ENCODE assay signal across 31 cellular contexts in the genomic region with DNA sequence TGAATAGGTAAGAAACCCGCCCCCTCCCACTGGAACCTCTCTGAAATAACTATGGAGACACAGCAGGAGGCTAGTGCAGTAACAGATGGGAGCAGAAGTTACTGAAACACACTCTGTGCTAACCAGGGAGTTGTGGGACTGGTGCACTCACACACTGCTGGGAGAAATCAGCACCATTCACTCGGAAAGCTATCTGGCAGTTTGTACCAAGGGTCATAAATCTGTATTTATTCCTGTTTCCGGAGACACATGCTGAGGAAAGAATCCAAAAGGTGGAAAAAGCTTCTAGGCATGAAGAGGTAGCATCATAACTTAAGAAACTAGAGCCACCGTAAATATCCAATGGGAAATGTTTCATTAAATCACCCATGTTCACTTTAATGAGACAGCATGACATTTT. TPM values are rescaled to one million over a fixed set of nuclear protein-coding genes. Genes with fewer than 3 reads are reported as not detected.
DNase-seq lines count a peak whose midpoint lies in the region; ATAC-seq, FAIRE-seq and TF ChIP-seq lines count a peak whose summit lies in the region.
"Had no signal": no experiment of that assay in that cellular context is flagged by ENCODE, and none has a peak within 500 bp of the region (broad histone marks: within the 10 kb centered on the region; RNA-seq: fewer than 3 reads in every experiment).

No MANE protein-coding gene starts in this region.

- H3K36me3 Mint-ChIP-seq in endodermal cell (ENCODE audit: low read depth), result no peaks in the 10 kb centered on the region
- H3K36me3 Mint-ChIP-seq: activated naive CD4-positive, alpha-beta T cell treated with anti-CD3 and anti-CD28 coated beads, Interleukin-2, amount 50 U/mL, for 72 hours; mesothelial cell of epicardium; natural killer cell treated with Interleukin-12 subunit alpha and Interleukin-12 subunit beta and Interleukin-15 and Interleukin-18, amount 100 ng/mL, for 72 hours had no signal

- H3K4me2 ChIP-seq in SK-N-SH, result no peak overlapping the region

- DNase-seq in SK-N-SH (no peak), NCI-H2171 (lab: John Stamatoyannopoulos, UW) (peak; percentile 71), endodermal cell (peak; percentile 28), small intestine (peak; percentile 76), NCI-H187 (lab: John Stamatoyannopoulos, UW) (no peak)
- DNase-seq in activated effector memory CD4-positive, alpha-beta T cell treated with anti-CD3 and anti-CD28 coated beads, Interleukin-2, amount 50 U/mL, for 16 hours, result no peak
- no peak for DNase-seq in effector CD4-positive, alpha-beta T cell
- DNase-seq: activated B cell treated with CpG ODN at 0.5 μM for 24 hours; activated CD4-positive, alpha-beta T cell treated with anti-CD3 and anti-CD28 coated beads, Interleukin-2, amount 50 U/mL, for 48 hours; activated CD8-positive, alpha-beta memory T cell treated with anti-CD3 and anti-CD28 coated beads, Interleukin-2, amount 50 U/mL, for 4 hours; anterior cingulate cortex; Calu3; dermis blood vessel endothelial cell; HCEC 1CT; left cardiac atrium; NCI-H2081 treated with DMSO at 0.1 percent for 48 hours; NCI-H526 treated with DMSO at 0.1 percent for 48 hours; spleen; stimulated activated CD4-positive, alpha-beta T cell treated with anti-CD3 and anti-CD28 coated beads, Interleukin-2, amount 100 ng/mL, for 48 hours; stimulated activated naive CD4-positive, alpha-beta T cell; T1000 had no signal

- H3K27me3 Mint-ChIP-seq in endodermal cell (ENCODE audit: insufficient read depth), result peaks cover 6% of the 10 kb centered on the region
- H3K27me3 Mint-ChIP-seq: activated B cell treated with CpG ODN at 0.5 μM for 24 hours; activated T-helper 17 cell treated with anti-CD3 and anti-CD28 coated beads, Interleukin-2, amount 50 U/mL, for 72 hours; natural killer cell treated with Interleukin-12 subunit alpha and Interleukin-12 subunit beta and Interleukin-15 and Interleukin-18, amount 100 ng/mL, for 72 hours had no signal

- no peak for ATAC-seq in SK-N-SH treated with all-trans-retinoic acid at 6 μM for 48 hours
- ATAC-seq: activated naive CD4-positive, alpha-beta T cell treated with anti-CD3 and anti-CD28 coated beads, Interleukin-2, amount 50 U/mL, for 72 hours; activated T-helper 17 cell treated with anti-CD3 and anti-CD28 coated beads, Interleukin-2, amount 50 U/mL, for 72 hours; left cardiac atrium; natural killer cell treated with Interleukin-12 subunit alpha and Interleukin-12 subunit beta and Interleukin-15 and Interleukin-18, amount 100 ng/mL, for 72 hours had no signal

- H3K36me3 ChIP-seq in SK-N-SH (replicated peaks in 1 of 2; ENCODE audit: control insufficient read depth in 1 of 2, insufficient read depth in 2 of 2, low read length in 1 of 2), result no peaks in the 10 kb centered on the region
- no peaks in the 10 kb centered on the region for H3K36me3 ChIP-seq in endodermal cell (ENCODE audit: control insufficient read depth, insufficient read depth, low read length)
- H3K36me3 ChIP-seq in small intestine (ENCODE audit: control insufficient read depth in 2 of 2, insufficient read depth in 2 of 2, low read length in 2 of 2), result no peaks in the 10 kb centered on the region
- H3K36me3 ChIP-seq: cardiac muscle cell, spleen, thoracic aorta had no signal

- H3K27me3 ChIP-seq in SK-N-SH (ENCODE audit: insufficient read depth) (no peaks in the 10 kb centered on the region), endodermal cell (ENCODE audit: control insufficient read depth, insufficient read depth, low read length, poor library complexity, severe bottlenecking) (no peaks in the 10 kb centered on the region), small intestine (ENCODE audit: control insufficient read depth in 2 of 2, insufficient read depth in 2 of 2, low read length in 2 of 2) (no peaks in the 10 kb centered on the region)
- H3K27me3 ChIP-seq: cardiac muscle cell had no signal

- H3K4me1 ChIP-seq in SK-N-SH (ENCODE audit: control insufficient read depth in 1 of 2, insufficient read depth in 2 of 2, low read depth in 1 of 2, low read length in 1 of 2) (no peaks in the 10 kb centered on the region; a peak in 1 of 4 replicates), endodermal cell (ENCODE audit: control insufficient read depth, insufficient read depth, low read length) (peaks cover 10% of the 10 kb centered on the region), small intestine (ENCODE audit: control insufficient read depth in 2 of 2, insufficient read depth in 1 of 2, low read depth in 1 of 2, low read length in 1 of 2) (peaks cover 0 to 23% of the 10 kb centered on the region in 2 donors)

- no peak overlapping the region for H3K4me3 ChIP-seq in SK-N-SH (ENCODE audit: low read depth in 2 of 2, low read length in 1 of 2)
- no peak overlapping the region for H3K4me3 ChIP-seq in endodermal cell (ENCODE audit: low read length)
- H3K4me3 ChIP-seq in small intestine (ENCODE audit: low read depth in 1 of 2, low read length in 2 of 2), result no peak overlapping the region
- H3K4me3 ChIP-seq: cardiac muscle cell, spleen, thoracic aorta had no signal

- H4K20me1 ChIP-seq in SK-N-SH (ENCODE audit: insufficient read depth), result no peaks in the 10 kb centered on the region

- H3K79me2 ChIP-seq in SK-N-SH (ENCODE audit: insufficient read depth), result no peaks in the 10 kb centered on the region

- no peak for FAIRE-seq in small intestine (lab: Jason Lieb, UNC)

- H3K27ac ChIP-seq in SK-N-SH (ENCODE audit: low read depth in 2 of 2, low read length in 1 of 2), result no peak overlapping the region
- H3K27ac ChIP-seq in endodermal cell (ENCODE audit: low read depth, low read length), result no peak overlapping the region
- H3K27ac ChIP-seq in small intestine (ENCODE audit: low read depth in 1 of 2, low read length in 1 of 2), result peak overlapping the region in 1 of 2 donors; percentile 34
- H3K27ac ChIP-seq: C4-2B, cardiac muscle cell, HL-60, spleen, thoracic aorta had no signal

- H3K9ac ChIP-seq in SK-N-SH, result no peak overlapping the region
- no peak overlapping the region for H3K9ac ChIP-seq in endodermal cell (ENCODE audit: extremely low read depth, low read length, poor library complexity, severe bottlenecking)

- peaks cover 17% of the 10 kb centered on the region for H3K4me1 Mint-ChIP-seq in endodermal cell

- POLR2A ChIA-PET in SK-N-SH (lab: Yijun Ruan, JAX), result no interaction called here

- no peaks in the 10 kb centered on the region for H3K9me3 Mint-ChIP-seq in endodermal cell
- H3K9me3 Mint-ChIP-seq: activated B cell treated with CpG ODN at 0.5 μM for 24 hours; activated naive CD4-positive, alpha-beta T cell treated with anti-CD3 and anti-CD28 coated beads, Interleukin-2, amount 50 U/mL, for 72 hours; activated T-helper 17 cell treated with anti-CD3 and anti-CD28 coated beads, Interleukin-2, amount 50 U/mL, for 72 hours; mesothelial cell of epicardium; natural killer cell treated with Interleukin-12 subunit alpha and Interleukin-12 subunit beta and Interleukin-15 and Interleukin-18, amount 100 ng/mL, for 72 hours had no signal

- no peaks in the 10 kb centered on the region for H3F3A ChIP-seq in SK-N-SH (replicated peaks; ENCODE audit: insufficient read depth)

- H3K4me3 Mint-ChIP-seq in endodermal cell, result no peak overlapping the region
- H3K4me3 Mint-ChIP-seq: activated B cell treated with CpG ODN at 0.5 μM for 24 hours; activated T-helper 17 cell treated with anti-CD3 and anti-CD28 coated beads, Interleukin-2, amount 50 U/mL, for 72 hours; mesothelial cell of epicardium; natural killer cell treated with Interleukin-12 subunit alpha and Interleukin-12 subunit beta and Interleukin-15 and Interleukin-18, amount 100 ng/mL, for 72 hours had no signal

- CTCF ChIA-PET in SK-N-SH (lab: Yijun Ruan, JAX), result no interaction called here

- H3K9me2 ChIP-seq in SK-N-SH, result no peaks in the 10 kb centered on the region

- 50% methylated on average over 4 of the region's 4 CpGs for WGBS in SK-N-SH (ENCODE audit: low lambda C conversion rate)
- 88 to 97% methylated on average over 3 to 4 of the region's 4 CpGs for WGBS in endodermal cell (ENCODE audit: insufficient coverage in 1 of 2, insufficient read length in 1 of 2), 2 experiments
- 31 to 56% (median 54%) methylated on average over 4 of the region's 4 CpGs for WGBS in small intestine, 3 donors

- TF ChIP-seq CTCF in SK-N-SH (IDR thresholded peaks at IDR 0.05) (no peak), endodermal cell (conservative IDR thresholded peaks at IDR 0.05) (no peak)

- no peak for TF ChIP-seq EP300 in SK-N-SH (IDR thresholded peaks at IDR 0.05; ENCODE audit: borderline replicate concordance in 1 of 2, low read depth in 1 of 2, low read length in 1 of 2)

- H3K9me3 ChIP-seq in SK-N-SH (no peaks in the 10 kb centered on the region), endodermal cell (ENCODE audit: control insufficient read depth, low read length) (no peaks in the 10 kb centered on the region), small intestine (ENCODE audit: control insufficient read depth, low read depth) (no peaks in the 10 kb centered on the region)
- H3K9me3 ChIP-seq: spleen, thoracic aorta had no signal

- no peak overlapping the region for H2AFZ ChIP-seq in SK-N-SH (ENCODE audit: low read depth)

- no peak for TF ChIP-seq RAD21 in SK-N-SH (IDR thresholded peaks at IDR 0.05; ENCODE audit: low read length)

- no peak overlapping the region for H3K27ac Mint-ChIP-seq in endodermal cell
- H3K27ac Mint-ChIP-seq: activated B cell treated with CpG ODN at 0.5 μM for 24 hours; activated naive CD4-positive, alpha-beta T cell treated with anti-CD3 and anti-CD28 coated beads, Interleukin-2, amount 50 U/mL, for 72 hours; activated T-helper 17 cell treated with anti-CD3 and anti-CD28 coated beads, Interleukin-2, amount 50 U/mL, for 72 hours; mesothelial cell of epicardium; natural killer cell treated with Interleukin-12 subunit alpha and Interleukin-12 subunit beta and Interleukin-15 and Interleukin-18, amount 100 ng/mL, for 72 hours had no signal

TF ChIP-seq in SK-N-SH, 30 proteins besides CTCF, POLR2A, EP300 and RAD21 (continues in another document):
- no peak for TF ChIP-seq RXRA (IDR thresholded peaks at IDR 0.05; ENCODE audit: borderline replicate concordance, low read depth)
- TF ChIP-seq SMC3 (IDR thresholded peaks at IDR 0.05; ENCODE audit: low read depth, low read length), result no peak
- TF ChIP-seq FOXJ3 (CRISPR knock-in tag; IDR thresholded peaks at IDR 0.05), result no peak
- TF ChIP-seq YY1 (IDR thresholded peaks at IDR 0.05; ENCODE audit: low read depth), result no peak

RNA-seq across cellular contexts. Expression of a gene that starts 39.9 kb away (rescaled TPM):
- polyA plus RNA-seq in SK-N-SH (2012; rRNA removed) (not detected in 2 replicates), small intestine (1 to 10 TPM; 6.3 to 9.6 (median 8.9) TPM)
- 0.01 TPM in 1 of 2 replicates, not detected in the other for polyA plus RNA-seq in SK-N-SH (2012; cell fraction: cytosol; rRNA removed)
- polyA plus RNA-seq in SK-N-SH (2012; cell fraction: nucleus; rRNA removed), result not detected in 2 replicates
- 1 to 10 TPM; 2.0 to 3.2 TPM for total RNA-seq in endodermal cell
- polyA plus RNA-seq in endodermal cell (2013, experiment 1 of 2), result 0.75 TPM
- polyA plus RNA-seq in endodermal cell (2013, experiment 2 of 2), result 0.66 TPM
- total RNA-seq: LHCN-M2 had no signal
- polyA plus RNA-seq: cardiac muscle cell had no signal

Comparison
In these comparisons a context has a peak if more than half of its experiments do, and no peak if none do; other contexts are left out.
1. DNase-seq: peak in NCI-H2171 (single experiment), endodermal cell (single experiment) and small intestine (single experiment); none in SK-N-SH (single experiment), activated effector memory CD4-positive, alpha-beta T cell treated with anti-CD3 and anti-CD28 coated beads, Interleukin-2, amount 50 U/mL, for 16 hours (single experiment), effector CD4-positive, alpha-beta T cell (single experiment) and NCI-H187 (0 of 2).